ENCODE assay signal across 5 cellular contexts in genomic region chr17:69410671-69411070, GRCh38. TPM values are rescaled to one million over a fixed set of nuclear protein-coding genes. Genes with fewer than 3 reads are reported as not detected.
"Had no signal": no experiment of that assay in that cellular context is flagged by ENCODE, and none has a peak within 500 bp of the region (broad histone marks: within the 10 kb centered on the region; RNA-seq: fewer than 3 reads in every experiment).

No MANE protein-coding gene starts in this region.

- H3K27ac ChIP-seq: HL-60 had no signal

- H3K4me3 ChIP-seq: K562 had no signal

- DNase-seq: IMR-90, KBM-7, KG1 had no signal

RNA-seq across cellular contexts. Expression of gene MAP2K6, which starts 3.8 kb away (rescaled TPM):
- polyA plus RNA-seq: K562 had no signal
